15 cellular contexts compared by ENCODE assay signal in genomic region chr5:135124128-135124527, GRCh38.
A peak's percentile ranks its signal among the peaks of the same experiment; 100 is the strongest.
DNase-seq lines count a peak whose midpoint lies in the region; ATAC-seq and TF ChIP-seq lines count a peak whose summit lies in the region.
"Had no signal": no experiment of that assay in that cellular context is flagged by ENCODE, and none has a peak within 500 bp of the region (broad histone marks: within the 10 kb centered on the region; RNA-seq: fewer than 3 reads in every experiment).

No MANE protein-coding gene starts in this region.

- H3K27ac ChIP-seq in Karpas-422 (ENCODE audit: low read length), result no peak overlapping the region
- no peak overlapping the region for H3K27ac ChIP-seq in neural progenitor cell
- H3K27ac ChIP-seq in dorsolateral prefrontal cortex, result no peak overlapping the region
- H3K27ac ChIP-seq: BLaER1 had no signal

- no peaks in the 10 kb centered on the region for H3K27me3 ChIP-seq in Karpas-422 (ENCODE audit: low read length)
- peaks cover 31% of the 10 kb centered on the region for H3K27me3 ChIP-seq in neural progenitor cell
- H3K27me3 ChIP-seq in dorsolateral prefrontal cortex, result peaks cover 0 to 6% (median 0%) of the 10 kb centered on the region in 45 donors
- H3K27me3 ChIP-seq: BLaER1 had no signal

- H3K4me1 Mint-ChIP-seq in neural progenitor cell, result peaks cover 6% of the 10 kb centered on the region
- peaks cover 2% of the 10 kb centered on the region for H3K4me1 Mint-ChIP-seq in activated CD4-positive, alpha-beta memory T cell treated with anti-CD3 and anti-CD28 coated beads for 36 hours (ENCODE audit: low read depth)
- H3K4me1 Mint-ChIP-seq: H9 had no signal

- no peaks in the 10 kb centered on the region for H3K9me3 Mint-ChIP-seq in neural progenitor cell
- no peaks in the 10 kb centered on the region for H3K9me3 Mint-ChIP-seq in activated CD4-positive, alpha-beta memory T cell treated with anti-CD3 and anti-CD28 coated beads for 36 hours
- H3K9me3 Mint-ChIP-seq: CD14-positive monocyte; CD4-positive, alpha-beta memory T cell; H9 had no signal

- no peaks in the 10 kb centered on the region for H3K9me2 ChIP-seq in Karpas-422 (replicated peaks; ENCODE audit: insufficient read depth, low read length)

- DNase-seq in EH (ENCODE audit: low read depth) (peak; percentile 31), Karpas-422 (no peak), fibroblast of villous mesenchyme (ENCODE audit: low read depth) (peak; percentile 40), neural progenitor cell (ENCODE audit: low spot score) (no peak), dorsolateral prefrontal cortex (no peak)
- DNase-seq in activated CD4-positive, alpha-beta memory T cell treated with anti-CD3 and anti-CD28 coated beads for 36 hours, result no peak
- DNase-seq: 8988T; CD4-positive, alpha-beta memory T cell; DMS153; DMS79; H9 had no signal

- intact Hi-C loops in dorsolateral prefrontal cortex (cut with DNase I), result no loop called here
- intact Hi-C loops in activated CD4-positive, alpha-beta memory T cell treated with anti-CD3 and anti-CD28 coated beads for 36 hours (cut with micrococcal nuclease), result no loop called here

- no peak overlapping the region for H3K27ac Mint-ChIP-seq in neural progenitor cell
- H3K27ac Mint-ChIP-seq in activated CD4-positive, alpha-beta memory T cell treated with anti-CD3 and anti-CD28 coated beads for 36 hours, result no peak overlapping the region
- H3K27ac Mint-ChIP-seq: CD14-positive monocyte; CD4-positive, alpha-beta memory T cell had no signal

- no peaks in the 10 kb centered on the region for H3K79me2 ChIP-seq in Karpas-422 (ENCODE audit: low read length)
- no peaks in the 10 kb centered on the region for H3K79me2 ChIP-seq in neural progenitor cell (ENCODE audit: low read depth)

- H3K4me1 ChIP-seq in Karpas-422 (ENCODE audit: low read length) (peaks cover 92% of the 10 kb centered on the region), neural progenitor cell (peaks cover 9% of the 10 kb centered on the region)
- H3K4me1 ChIP-seq: BLaER1 had no signal

- ATAC-seq in HG02885 (IDR thresholded peaks at IDR 0.05; ENCODE audit: poor library complexity, unreplicated experiment), result no peak
- ATAC-seq: GM12878 had no signal

- no peaks in the 10 kb centered on the region for H3K9me3 ChIP-seq in Karpas-422 (ENCODE audit: low read length)
- no peaks in the 10 kb centered on the region for H3K9me3 ChIP-seq in neural progenitor cell (ENCODE audit: low read depth)
- H3K9me3 ChIP-seq: BLaER1 had no signal

- H3K36me3 ChIP-seq in Karpas-422 (ENCODE audit: insufficient read depth, low read length) (no peaks in the 10 kb centered on the region; the same call in 1 of the 2 replicates), neural progenitor cell (no peaks in the 10 kb centered on the region)
- H3K36me3 ChIP-seq: BLaER1 had no signal

- H3K36me3 Mint-ChIP-seq in neural progenitor cell, result no peaks in the 10 kb centered on the region
- no peaks in the 10 kb centered on the region for H3K36me3 Mint-ChIP-seq in activated CD4-positive, alpha-beta memory T cell treated with anti-CD3 and anti-CD28 coated beads for 36 hours
- H3K36me3 Mint-ChIP-seq: CD14-positive monocyte; CD4-positive, alpha-beta memory T cell had no signal

- no peak overlapping the region for H2AFZ ChIP-seq in Karpas-422 (ENCODE audit: low read length)
- peak overlapping the region; percentile 22 for H2AFZ ChIP-seq in neural progenitor cell (replicated peaks)

- H3K4me3 ChIP-seq in Karpas-422 (ENCODE audit: low read length) (no peak overlapping the region), fibroblast of villous mesenchyme (ENCODE audit: low read depth, low read length) (no peak overlapping the region), neural progenitor cell (no peak overlapping the region), dorsolateral prefrontal cortex (no peak overlapping the region)
- H3K4me3 ChIP-seq: BLaER1, GM12878 had no signal

- peaks cover 7% of the 10 kb centered on the region for H3F3A ChIP-seq in neural progenitor cell (ENCODE audit: low read depth)

- H4K20me1 ChIP-seq in Karpas-422 (ENCODE audit: insufficient read depth, low read depth, low read length) (no peaks in the 10 kb centered on the region), neural progenitor cell (ENCODE audit: low read depth) (no peaks in the 10 kb centered on the region)
- H4K20me1 ChIP-seq: BLaER1 had no signal

- H3K4me2 ChIP-seq in Karpas-422 (ENCODE audit: low read depth, low read length, poor library complexity, severe bottlenecking), result peak overlapping the region; percentile 54
- H3K4me2 ChIP-seq in neural progenitor cell, result peak overlapping the region; percentile 57
- H3K4me2 ChIP-seq: BLaER1 had no signal

- CTCF ChIA-PET in activated CD4-positive, alpha-beta memory T cell treated with anti-CD3 and anti-CD28 coated beads for 36 hours (lab: Charles Lee), result no interaction called here

- no peak for TF ChIP-seq CTCF in fibroblast of villous mesenchyme (IDR thresholded peaks at IDR 0.05; ENCODE audit: insufficient read depth, low read depth, low read length)
- no peak for TF ChIP-seq CTCF in neural progenitor cell (IDR thresholded peaks at IDR 0.05)
- TF ChIP-seq CTCF in dorsolateral prefrontal cortex (IDR thresholded peaks at IDR 0.05 in 54 of 56, conservative IDR thresholded peaks at IDR 0.05 in 2 of 56; ENCODE audit: low read depth in 1 of 56, partially characterized antibody in 56 of 56), result no peak

- H3K9ac ChIP-seq in Karpas-422 (ENCODE audit: low read length) (peak overlapping the region; percentile 4; the same call in 1 of the 2 replicates), neural progenitor cell (no peak overlapping the region)
- H3K9ac ChIP-seq: BLaER1 had no signal

- no peak overlapping the region for H3K4me3 Mint-ChIP-seq in neural progenitor cell
- H3K4me3 Mint-ChIP-seq in activated CD4-positive, alpha-beta memory T cell treated with anti-CD3 and anti-CD28 coated beads for 36 hours, result no peak overlapping the region
- H3K4me3 Mint-ChIP-seq: CD14-positive monocyte; CD4-positive, alpha-beta memory T cell; H9 had no signal

- peaks cover 5% of the 10 kb centered on the region for H3K27me3 Mint-ChIP-seq in neural progenitor cell (ENCODE audit: insufficient read depth, low read depth)
- H3K27me3 Mint-ChIP-seq in activated CD4-positive, alpha-beta memory T cell treated with anti-CD3 and anti-CD28 coated beads for 36 hours, result no peaks in the 10 kb centered on the region

- POLR2A ChIA-PET in activated CD4-positive, alpha-beta memory T cell treated with anti-CD3 and anti-CD28 coated beads for 36 hours (lab: Charles Lee), result no interaction called here

Comparison
In these comparisons a context has a peak if more than half of its experiments do, and no peak if none do; other contexts are left out.
1. DNase-seq: peak in EH (single experiment) and fibroblast of villous mesenchyme (single experiment); none in Karpas-422 (single experiment), neural progenitor cell (single experiment), dorsolateral prefrontal cortex (0 of 10) and activated CD4-positive, alpha-beta memory T cell treated with anti-CD3 and anti-CD28 coated beads for 36 hours (single experiment).